ENCODE assay signal across 1 cellular context in genomic region chr9:136147890-136148714, GRCh38.
TF ChIP-seq lines count a peak whose summit lies in the region.

No MANE protein-coding gene starts in this region.

TF ChIP-seq in IMR-90, 13 proteins besides CTCF, POLR2A, EP300 and RAD21:
- TF ChIP-seq ELK1 (IDR thresholded peaks at IDR 0.05; ENCODE audit: borderline replicate concordance, low read depth, low read length) (no peak), MAZ (IDR thresholded peaks at IDR 0.05; ENCODE audit: borderline replicate concordance, low read depth, low read length) (no peak), USF2 (IDR thresholded peaks at IDR 0.05; ENCODE audit: low read depth, low read length) (no peak), MAFK (IDR thresholded peaks at IDR 0.05; ENCODE audit: low read depth, low read length) (no peak), RCOR1 (IDR thresholded peaks at IDR 0.05; ENCODE audit: insufficient replicate concordance, low read length) (no peak), NFE2L2 (IDR thresholded peaks at IDR 0.05; ENCODE audit: low read depth, low read length) (no peak), CHD1 (IDR thresholded peaks at IDR 0.05; ENCODE audit: low read depth, low read length) (no peak), SMC3 (IDR thresholded peaks at IDR 0.05; ENCODE audit: low read depth, low read length) (no peak), MXI1 (IDR thresholded peaks at IDR 0.05; ENCODE audit: borderline replicate concordance, low read depth, low read length) (no peak), FOS (IDR thresholded peaks at IDR 0.05; ENCODE audit: low read depth, low read length) (no peak), CEBPB (IDR thresholded peaks at IDR 0.05; ENCODE audit: low read depth, low read length) (no peak), RFX5 (IDR thresholded peaks at IDR 0.05; ENCODE audit: low read depth, low read length) (no peak), BHLHE40 (IDR thresholded peaks at IDR 0.05; ENCODE audit: low read depth, low read length) (no peak)
